ENCODE assay signal across 26 cellular contexts in the genomic region with DNA sequence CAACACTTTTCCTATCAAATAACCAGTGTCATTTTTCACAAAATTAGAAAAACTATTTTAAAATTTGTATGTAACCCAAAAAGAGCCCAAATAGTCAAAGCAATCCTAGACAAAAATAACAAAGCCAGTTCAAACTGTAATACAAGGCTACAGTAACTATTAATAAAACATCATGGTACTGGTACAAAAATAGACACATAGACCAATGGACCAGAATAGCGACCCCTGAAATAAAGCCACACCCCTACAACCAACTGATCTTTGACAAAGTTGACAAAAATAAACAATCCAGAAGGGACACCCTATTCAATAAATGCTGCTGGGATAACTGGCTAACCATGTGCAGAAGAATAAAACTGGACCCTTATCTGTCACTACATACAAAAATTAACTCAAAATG. TPM values are rescaled to one million over a fixed set of nuclear protein-coding genes. Genes with fewer than 3 reads are reported as not detected.
"Had no signal": no experiment of that assay in that cellular context is flagged by ENCODE, and none has a peak within 500 bp of the region (broad histone marks: within the 10 kb centered on the region; RNA-seq: fewer than 3 reads in every experiment).

No MANE protein-coding gene starts in this region.

- H3K27me3 ChIP-seq: pancreas, transverse colon, upper lobe of left lung had no signal

- H3K9me3 Mint-ChIP-seq: natural killer cell treated with Interleukin-12 subunit alpha and Interleukin-12 subunit beta and Interleukin-15 and Interleukin-18, amount 100 ng/mL, for 72 hours; stimulated activated memory B cell treated with anti-CD40 and anti-IgM and Interleukin-4, amounts not matched to agents 10 μg/mL and 1 μg/mL and 100 μg/mL, for 72 hours; stimulated activated naive CD8-positive, alpha-beta T cell treated with anti-CD3 and anti-CD28 coated beads, Interleukin-15, amount 100 ng/mL, for 72 hours had no signal

- H3K4me3 ChIP-seq: lower lobe of right lung, pancreas, smooth muscle cell, transverse colon, upper lobe of left lung had no signal

- H3K9me3 ChIP-seq: lower lobe of right lung, pancreas, transverse colon, upper lobe of left lung had no signal

- H3K36me3 Mint-ChIP-seq: naive thymus-derived CD4-positive, alpha-beta T cell; natural killer cell treated with Interleukin-12 subunit alpha and Interleukin-12 subunit beta and Interleukin-15 and Interleukin-18, amount 100 ng/mL, for 72 hours; stimulated activated memory B cell treated with anti-CD40 and anti-IgM and Interleukin-4, amounts not matched to agents 10 μg/mL and 1 μg/mL and 100 μg/mL, for 72 hours had no signal

- H3K36me3 ChIP-seq: lower lobe of right lung, pancreas, transverse colon, upper lobe of left lung had no signal

- H3K4me1 ChIP-seq: lower lobe of right lung had no signal

- H3K4me3 Mint-ChIP-seq: naive thymus-derived CD4-positive, alpha-beta T cell; natural killer cell treated with Interleukin-12 subunit alpha and Interleukin-12 subunit beta and Interleukin-15 and Interleukin-18, amount 100 ng/mL, for 72 hours; stimulated activated memory B cell treated with anti-CD40 and anti-IgM and Interleukin-4, amounts not matched to agents 10 μg/mL and 1 μg/mL and 100 μg/mL, for 72 hours; stimulated activated naive CD8-positive, alpha-beta T cell treated with anti-CD3 and anti-CD28 coated beads, Interleukin-15, amount 100 ng/mL, for 72 hours had no signal

- H3K27ac ChIP-seq: lower lobe of right lung, pancreas, transverse colon, upper lobe of left lung had no signal

- ATAC-seq: left cardiac atrium; left lobe of liver; lower lobe of right lung; naive thymus-derived CD4-positive, alpha-beta T cell; natural killer cell treated with Interleukin-12 subunit alpha and Interleukin-12 subunit beta and Interleukin-15 and Interleukin-18, amount 100 ng/mL, for 72 hours; pancreas; right cardiac atrium; sciatic nerve; stimulated activated memory B cell treated with anti-CD40 and anti-IgM and Interleukin-4, amounts not matched to agents 10 μg/mL and 1 μg/mL and 100 μg/mL, for 72 hours; stimulated activated naive CD8-positive, alpha-beta T cell treated with anti-CD3 and anti-CD28 coated beads, Interleukin-15, amount 100 ng/mL, for 72 hours had no signal

- H3K27ac Mint-ChIP-seq: naive thymus-derived CD4-positive, alpha-beta T cell; natural killer cell treated with Interleukin-12 subunit alpha and Interleukin-12 subunit beta and Interleukin-15 and Interleukin-18, amount 100 ng/mL, for 72 hours; stimulated activated memory B cell treated with anti-CD40 and anti-IgM and Interleukin-4, amounts not matched to agents 10 μg/mL and 1 μg/mL and 100 μg/mL, for 72 hours; stimulated activated naive CD8-positive, alpha-beta T cell treated with anti-CD3 and anti-CD28 coated beads, Interleukin-15, amount 100 ng/mL, for 72 hours had no signal

- DNase-seq: hippocampal formation; kidney glomerular epithelial cell; left cardiac atrium; lower lobe of right lung; mammary epithelial cell; mesenchymal stem cell; naive thymus-derived CD4-positive, alpha-beta T cell; pancreas; posterior cingulate gyrus; right cardiac atrium; stimulated activated CD4-positive, alpha-beta T cell treated with anti-CD3 and anti-CD28 coated beads, Interleukin-1b, Interleukin-23, amount 100 ng/mL, for 48 hours; stimulated activated CD4-positive, alpha-beta T cell treated with anti-CD3 and anti-CD28 coated beads, Interleukin-2, amount 100 ng/mL, for 48 hours; stimulated activated CD4-positive, alpha-beta T cell treated with anti-CD3 and anti-CD28 coated beads, Interleukin-4, amount 100 ng/mL, for 4 hours; stimulated activated CD8-positive, alpha-beta memory T cell treated with anti-CD3 and anti-CD28 coated beads, Interleukin-4, amount 100 ng/mL, for 48 hours; stimulated activated naive CD4-positive, alpha-beta T cell treated with Interleukin-2 at 50 U/mL for 16 hours; stimulated activated naive CD8-positive, alpha-beta T cell treated with anti-CD3 and anti-CD28 coated beads, Interleukin-15, amount 100 ng/mL, for 72 hours; substantia nigra; transverse colon; upper lobe of left lung had no signal

- H3K4me1 Mint-ChIP-seq: naive thymus-derived CD4-positive, alpha-beta T cell; stimulated activated memory B cell treated with anti-CD40 and anti-IgM and Interleukin-4, amounts not matched to agents 10 μg/mL and 1 μg/mL and 100 μg/mL, for 72 hours; stimulated activated naive CD8-positive, alpha-beta T cell treated with anti-CD3 and anti-CD28 coated beads, Interleukin-15, amount 100 ng/mL, for 72 hours had no signal

RNA-seq across cellular contexts. Expression of a gene that starts 19.9 kb away (rescaled TPM):
- total RNA-seq: mammary epithelial cell; naive thymus-derived CD4-positive, alpha-beta T cell; natural killer cell treated with Interleukin-12 subunit alpha and Interleukin-12 subunit beta and Interleukin-15 and Interleukin-18, amount 100 ng/mL, for 72 hours had no signal
- polyA plus RNA-seq: keratinocyte; mammary epithelial cell; naive thymus-derived CD4-positive, alpha-beta T cell; neural cell had no signal
